26 cellular contexts compared by ENCODE assay signal in the genomic region with DNA sequence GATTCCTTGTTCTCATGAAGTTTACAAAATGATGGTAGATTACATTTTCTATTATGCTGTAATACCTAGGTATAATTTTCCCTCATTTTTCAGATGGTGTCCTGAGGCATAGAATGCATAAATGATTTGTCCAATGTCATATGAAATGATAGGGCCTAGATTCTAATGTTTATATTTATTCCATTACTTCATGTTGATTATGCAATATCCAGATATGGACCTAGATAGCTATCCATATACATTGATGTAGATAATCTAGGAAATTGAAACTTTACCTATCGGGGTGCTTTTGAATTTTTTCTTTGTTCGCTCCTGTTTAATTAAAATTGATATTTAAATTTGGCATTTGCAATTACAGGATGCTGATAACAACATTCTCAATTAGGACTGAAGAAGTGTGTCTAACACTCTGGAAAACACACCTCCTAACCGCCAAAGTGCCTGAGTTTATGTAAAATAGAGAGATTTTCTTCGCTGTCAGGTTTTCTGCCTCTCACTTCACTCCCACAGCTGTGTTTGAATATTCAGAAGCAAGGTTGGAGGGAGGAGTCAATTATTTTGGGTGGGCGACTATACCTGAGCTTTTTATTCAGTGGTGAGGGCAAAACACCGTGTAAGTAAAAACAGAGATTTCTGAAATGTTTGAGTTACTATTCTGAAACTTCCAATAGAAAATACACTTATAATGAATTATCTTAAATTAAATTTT.
"Had no signal": no experiment of that assay in that cellular context is flagged by ENCODE, and none has a peak within 500 bp of the region (broad histone marks: within the 10 kb centered on the region; RNA-seq: fewer than 3 reads in every experiment).

No MANE protein-coding gene starts in this region.

- H3K4me3 Mint-ChIP-seq: dendritic cell treated with granulocyte-macrophage colony-stimulating factor and Interleukin-4, amounts not matched to agents 40 ng/mL and 50 ng/mL, for 4 days; endodermal cell; natural killer cell had no signal

- H3K27me3 ChIP-seq: gastrocnemius medialis, heart left ventricle, hepatocyte, ovary, stomach, thyroid gland, vagina had no signal

- H3K36me3 Mint-ChIP-seq: natural killer cell had no signal

- H3K27me3 Mint-ChIP-seq: dendritic cell treated with granulocyte-macrophage colony-stimulating factor and Interleukin-4, amounts not matched to agents 40 ng/mL and 50 ng/mL, for 4 days; memory B cell had no signal

- H3K4me3 ChIP-seq: gastrocnemius medialis, heart left ventricle, hepatocyte, lung, ovary, psoas muscle, stomach, thyroid gland, vagina had no signal

- H3K27ac Mint-ChIP-seq: endodermal cell, memory B cell, natural killer cell had no signal

- H3K36me3 ChIP-seq: gastrocnemius medialis, heart left ventricle, ovary, stomach, thyroid gland, vagina had no signal

- DNase-seq: effector CD8-positive, alpha-beta T cell; endodermal cell; gastrocnemius medialis; kidney; natural killer cell; occipital lobe; ovary; small intestine; stimulated activated CD4-positive, alpha-beta T cell treated with anti-CD3 and anti-CD28 coated beads, Interleukin-12 subunit alpha, Interleukin-12 subunit beta, amount 100 ng/mL, for 4 hours; stimulated activated CD4-positive, alpha-beta T cell treated with anti-CD3 and anti-CD28 coated beads, Interleukin-1b, Interleukin-23, amount 100 ng/mL, for 48 hours; stimulated activated CD4-positive, alpha-beta T cell treated with anti-CD3 and anti-CD28 coated beads, Interleukin-4, amount 100 ng/mL, for 1 hour; stimulated activated CD8-positive, alpha-beta memory T cell treated with anti-CD3 and anti-CD28 coated beads, Interleukin-4, amount 100 ng/mL, for 48 hours; stimulated activated naive CD4-positive, alpha-beta T cell treated with Interleukin-2 at 50 U/mL for 16 hours; stomach; trophoblast cell had no signal

- ATAC-seq: esophagus mucosa, gastrocnemius medialis, left lobe of liver, natural killer cell had no signal

- H3K9me3 ChIP-seq: gastrocnemius medialis, ovary, thyroid gland, vagina had no signal

- H3K4me1 ChIP-seq: gastrocnemius medialis, psoas muscle, thyroid gland, vagina had no signal

- H3K27ac ChIP-seq: epithelial cell of prostate, gastrocnemius medialis, heart left ventricle, hepatocyte, ovary, psoas muscle, stomach, thyroid gland, vagina had no signal
